In genomic region chr6:149136913-149137286, GRCh38 we compare ENCODE assay signal across 15 cellular contexts.
A peak's percentile ranks its signal among the peaks of the same experiment; 100 is the strongest.
DNase-seq lines count a peak whose midpoint lies in the region; ATAC-seq, FAIRE-seq and TF ChIP-seq lines count a peak whose summit lies in the region.
"Had no signal": no experiment of that assay in that cellular context is flagged by ENCODE, and none has a peak within 500 bp of the region (broad histone marks: within the 10 kb centered on the region; RNA-seq: fewer than 3 reads in every experiment).

No MANE protein-coding gene starts in this region.

- H3K4me2 ChIP-seq in BLaER1, result peak overlapping the region; percentile 56
- H3K4me2 ChIP-seq in HepG2 (ENCODE audit: low read depth, low read length), result 0 out of 2 replicates have a peak overlapping the region, but pooled peaks have one; percentile 13
- H3K4me2 ChIP-seq in SK-N-SH, result no peak overlapping the region
- H3K4me2 ChIP-seq: GM23338 had no signal

- in situ Hi-C loops in HepG2 (cut with HindIII; ENCODE audit: extremely low pct_ligation_motif_present, low pct_unique_long_range_greater_than_20kb), result no loop called here

- H3K27ac ChIP-seq in BLaER1, result no peak overlapping the region
- H3K27ac ChIP-seq in HepG2 (ENCODE audit: extremely low read length, insufficient read depth, low read length), result no peak overlapping the region
- H3K27ac ChIP-seq in SK-N-SH (ENCODE audit: low read depth in 2 of 2, low read length in 1 of 2), result no peak overlapping the region

- peaks cover 4% of the 10 kb centered on the region for H3K9me3 Mint-ChIP-seq in T-helper 2 cell treated with Interferon-gamma antibody and Interleukin-4, amounts not matched to agents 5 μg/mL and 100 μg/mL, for 36 hours
- H3K9me3 Mint-ChIP-seq in activated CD8-positive, alpha-beta T cell treated with anti-CD3 and anti-CD28 coated beads, Interleukin-2, amount 10 ng/mL, durations not matched to agents 7 days and 5 days (ENCODE audit: insufficient read depth), result peaks cover 12% of the 10 kb centered on the region
- H3K9me3 Mint-ChIP-seq: GM23338 had no signal

- no peak overlapping the region for H3K4me3 Mint-ChIP-seq in T-helper 2 cell treated with Interferon-gamma antibody and Interleukin-4, amounts not matched to agents 5 μg/mL and 100 μg/mL, for 36 hours
- no peak overlapping the region for H3K4me3 Mint-ChIP-seq in activated CD8-positive, alpha-beta T cell treated with anti-CD3 and anti-CD28 coated beads, Interleukin-2, amount 10 ng/mL, durations not matched to agents 7 days and 5 days
- H3K4me3 Mint-ChIP-seq: CD4-positive, alpha-beta T cell; GM23338 had no signal

- TF ChIP-seq EP300 in HepG2 (IDR thresholded peaks at IDR 0.05; ENCODE audit: low read depth in 2 of 2, low read length in 2 of 2), result no peak
- no peak for TF ChIP-seq EP300 in HepG2 (CRISPR knock-in tag; IDR thresholded peaks at IDR 0.05; ENCODE audit: borderline replicate concordance)
- no peak for TF ChIP-seq EP300 in SK-N-SH (IDR thresholded peaks at IDR 0.05; ENCODE audit: borderline replicate concordance in 1 of 2, low read depth in 1 of 2, low read length in 1 of 2)

- DNase-seq in T-helper 2 cell treated with Interferon-gamma antibody and Interleukin-4, amounts not matched to agents 5 μg/mL and 100 μg/mL, for 36 hours (ENCODE audit: low spot score), result no peak
- DNase-seq in T-helper 2 cell (no peak), HepG2 (ENCODE audit: low spot score) (peak; percentile 20), SK-N-SH (no peak)
- no peak for DNase-seq in activated CD8-positive, alpha-beta T cell treated with anti-CD3 and anti-CD28 coated beads, Interleukin-2, amount 10 ng/mL, durations not matched to agents 7 days and 5 days
- DNase-seq in stimulated activated CD4-positive, alpha-beta T cell treated with anti-CD3 and anti-CD28 coated beads, Interleukin-2, amount 100 ng/mL, for 48 hours, result no peak
- DNase-seq: 8988T; AML-193; C1 segment of cervical spinal cord; CD4-positive, alpha-beta T cell; DMS79; H7 had no signal

- no peak overlapping the region for H3K9ac ChIP-seq in BLaER1
- H3K9ac ChIP-seq in HepG2 (ENCODE audit: insufficient read depth, low read depth, low read length), result no peak overlapping the region
- H3K9ac ChIP-seq in SK-N-SH, result no peak overlapping the region

- CTCF ChIA-PET in activated CD8-positive, alpha-beta T cell treated with anti-CD3 and anti-CD28 coated beads, Interleukin-2, amount 10 ng/mL, durations not matched to agents 7 days and 5 days (lab: Charles Lee), result no interaction called here
- CTCF ChIA-PET in HepG2 (lab: Yijun Ruan, JAX; ENCODE audit: low intra/inter-chr PET ratio, low total read pairs) (no interaction called here), SK-N-SH (lab: Yijun Ruan, JAX) (no interaction called here)

- no peak for TF ChIP-seq RAD21 in HepG2 (CRISPR knock-in tag; IDR thresholded peaks at IDR 0.05)
- TF ChIP-seq RAD21 in SK-N-SH (IDR thresholded peaks at IDR 0.05; ENCODE audit: low read length), result no peak

- no peak for FAIRE-seq in HepG2 (lab: Jason Lieb, UNC)
- FAIRE-seq: GM12878 had no signal

- H3K36me3 Mint-ChIP-seq in T-helper 2 cell treated with Interferon-gamma antibody and Interleukin-4, amounts not matched to agents 5 μg/mL and 100 μg/mL, for 36 hours (ENCODE audit: low read depth), result peaks cover 35% of the 10 kb centered on the region
- peaks cover 32% of the 10 kb centered on the region for H3K36me3 Mint-ChIP-seq in activated CD8-positive, alpha-beta T cell treated with anti-CD3 and anti-CD28 coated beads, Interleukin-2, amount 10 ng/mL, durations not matched to agents 7 days and 5 days (ENCODE audit: low read depth)

- no peak for ATAC-seq in activated CD8-positive, alpha-beta T cell treated with anti-CD3 and anti-CD28 coated beads, Interleukin-2, amount 10 ng/mL, durations not matched to agents 7 days and 5 days
- ATAC-seq in HepG2, result peak; percentile 91
- ATAC-seq: GM12878, GM23338 had no signal

- intact Hi-C loops in HepG2 (cut with micrococcal nuclease; ENCODE audit: unreplicated experiment), result no loop called here

- H3K27me3 ChIP-seq in BLaER1, result no peaks in the 10 kb centered on the region
- peaks cover 0 to 19% of the 10 kb centered on the region in 2 experiments; a peak in 3 of 5 replicates for H3K27me3 ChIP-seq in HepG2 (ENCODE audit: control insufficient read depth in 1 of 2, insufficient read depth in 2 of 2, low read length in 2 of 2)
- H3K27me3 ChIP-seq in SK-N-SH (ENCODE audit: insufficient read depth), result no peaks in the 10 kb centered on the region

- H3K4me1 ChIP-seq in BLaER1 (peaks cover 42% of the 10 kb centered on the region), HepG2 (ENCODE audit: insufficient read depth, low read length) (peaks cover 11% of the 10 kb centered on the region; the same call in 1 of the 2 replicates), SK-N-SH (ENCODE audit: control insufficient read depth in 1 of 2, insufficient read depth in 2 of 2, low read depth in 1 of 2, low read length in 1 of 2) (peaks cover 0 to 10% of the 10 kb centered on the region in 2 experiments; a peak in 2 of 4 replicates)

- H3K79me2 ChIP-seq in HepG2 (ENCODE audit: insufficient read depth, low read length) (no peaks in the 10 kb centered on the region), SK-N-SH (ENCODE audit: insufficient read depth) (no peaks in the 10 kb centered on the region)

- no peaks in the 10 kb centered on the region for H3F3A ChIP-seq in SK-N-SH (replicated peaks; ENCODE audit: insufficient read depth)

- peaks cover 3% of the 10 kb centered on the region for H3K9me3 ChIP-seq in BLaER1
- H3K9me3 ChIP-seq in HepG2 (ENCODE audit: low read length), result no peaks in the 10 kb centered on the region
- H3K9me3 ChIP-seq in SK-N-SH, result no peaks in the 10 kb centered on the region

- H2AFZ ChIP-seq in HepG2 (ENCODE audit: low read length), result no peak overlapping the region
- H2AFZ ChIP-seq in SK-N-SH (ENCODE audit: low read depth), result no peak overlapping the region
- H2AFZ ChIP-seq: GM23338 had no signal

- no peak for TF ChIP-seq POLR2A in HepG2 (IDR thresholded peaks at IDR 0.05; ENCODE audit: insufficient read depth in 1 of 2, low read depth in 2 of 2, low read length in 2 of 2)

- H3K9me2 ChIP-seq in SK-N-SH, result no peaks in the 10 kb centered on the region

- H3K36me3 ChIP-seq in BLaER1, result no peaks in the 10 kb centered on the region
- no peaks in the 10 kb centered on the region for H3K36me3 ChIP-seq in HepG2 (replicated peaks in 1 of 2; ENCODE audit: control insufficient read depth in 1 of 2, insufficient read depth in 2 of 2, low read length in 2 of 2)
- H3K36me3 ChIP-seq in SK-N-SH (replicated peaks in 1 of 2; ENCODE audit: control insufficient read depth in 1 of 2, insufficient read depth in 2 of 2, low read length in 1 of 2), result no peaks in the 10 kb centered on the region

- no peaks in the 10 kb centered on the region for H3K27me3 Mint-ChIP-seq in T-helper 2 cell treated with Interferon-gamma antibody and Interleukin-4, amounts not matched to agents 5 μg/mL and 100 μg/mL, for 36 hours (ENCODE audit: low read depth)
- H3K27me3 Mint-ChIP-seq in activated CD8-positive, alpha-beta T cell treated with anti-CD3 and anti-CD28 coated beads, Interleukin-2, amount 10 ng/mL, durations not matched to agents 7 days and 5 days (ENCODE audit: low read depth), result no peaks in the 10 kb centered on the region
- H3K27me3 Mint-ChIP-seq: CD4-positive, alpha-beta T cell had no signal

- TF ChIP-seq CTCF in HepG2 (CRISPR knock-in tag; IDR thresholded peaks at IDR 0.05), result no peak
- TF ChIP-seq CTCF in SK-N-SH (IDR thresholded peaks at IDR 0.05), result no peak

- POLR2A ChIA-PET in activated CD8-positive, alpha-beta T cell treated with anti-CD3 and anti-CD28 coated beads, Interleukin-2, amount 10 ng/mL, durations not matched to agents 7 days and 5 days (lab: Charles Lee), result interaction anchor here (1.2 to 4.8 kb wide), 2 partner anchors 8 to 42 kb away, joined by 3 to 28 read pairs; no protein-coding TSS in a partner anchor
- POLR2A ChIA-PET in HepG2 (lab: Yijun Ruan, JAX) (no interaction called here), SK-N-SH (lab: Yijun Ruan, JAX) (no interaction called here)

- H3K4me1 Mint-ChIP-seq in T-helper 2 cell treated with Interferon-gamma antibody and Interleukin-4, amounts not matched to agents 5 μg/mL and 100 μg/mL, for 36 hours (ENCODE audit: low read depth), result peaks cover 48% of the 10 kb centered on the region
- peaks cover 45% of the 10 kb centered on the region for H3K4me1 Mint-ChIP-seq in activated CD8-positive, alpha-beta T cell treated with anti-CD3 and anti-CD28 coated beads, Interleukin-2, amount 10 ng/mL, durations not matched to agents 7 days and 5 days (ENCODE audit: low read depth)
- H3K4me1 Mint-ChIP-seq: GM23338 had no signal

- H4K20me1 ChIP-seq in BLaER1 (no peaks in the 10 kb centered on the region), HepG2 (ENCODE audit: insufficient read depth, low read length) (no peaks in the 10 kb centered on the region), SK-N-SH (ENCODE audit: insufficient read depth) (no peaks in the 10 kb centered on the region)

- no TSS peak for BruUV-seq in HepG2 (replicated peaks; lab: Mats Ljungman, UMichigan)

- H3K27ac Mint-ChIP-seq in T-helper 2 cell treated with Interferon-gamma antibody and Interleukin-4, amounts not matched to agents 5 μg/mL and 100 μg/mL, for 36 hours, result peak overlapping the region; percentile 34
- peak overlapping the region; percentile 9 for H3K27ac Mint-ChIP-seq in activated CD8-positive, alpha-beta T cell treated with anti-CD3 and anti-CD28 coated beads, Interleukin-2, amount 10 ng/mL, durations not matched to agents 7 days and 5 days
- H3K27ac Mint-ChIP-seq: GM23338 had no signal

- H3K4me3 ChIP-seq in BLaER1 (no peak overlapping the region), HepG2 (replicated peaks in 1 of 3; ENCODE audit: insufficient read depth in 1 of 3, low read depth in 2 of 3, low read length in 3 of 3) (no peak overlapping the region), SK-N-SH (ENCODE audit: low read depth in 2 of 2, low read length in 1 of 2) (no peak overlapping the region)
- H3K4me3 ChIP-seq: GM12878, GM23338 had no signal

- 46% methylated on average over 2 of the region's 2 CpGs for WGBS in HepG2 (ENCODE audit: low lambda C conversion rate)
- 100% methylated on average over 1 of the region's 2 CpGs for WGBS in SK-N-SH (ENCODE audit: low lambda C conversion rate)

TF ChIP-seq in HepG2, 621 proteins besides CTCF, POLR2A, EP300 and RAD21 (continues in another document):
- TF ChIP-seq CAMTA2 (CRISPR knock-in tag; IDR thresholded peaks at IDR 0.05; ENCODE audit: borderline replicate concordance), result no peak

TF ChIP-seq in SK-N-SH, 30 proteins besides CTCF, POLR2A, EP300 and RAD21 (continues in another document):
- TF ChIP-seq GABPA (IDR thresholded peaks at IDR 0.05; ENCODE audit: low read depth) (no peak), RCOR1 (IDR thresholded peaks at IDR 0.05; ENCODE audit: low read length) (no peak), SMC3 (IDR thresholded peaks at IDR 0.05; ENCODE audit: low read depth, low read length) (no peak), EZH2phosphoT487 (IDR thresholded peaks at IDR 0.05; ENCODE audit: borderline replicate concordance, low read depth) (no peak), JUND (IDR thresholded peaks at IDR 0.05) (no peak), FOXM1 (IDR thresholded peaks at IDR 0.05; ENCODE audit: low read depth) (no peak), TEAD4 (IDR thresholded peaks at IDR 0.05; ENCODE audit: borderline replicate concordance, insufficient read depth) (no peak), RFX5 (IDR thresholded peaks at IDR 0.05; ENCODE audit: low read length) (no peak)
